Comparison of ENCODE assay signal across 39 cellular contexts in genomic region chr12:94338395-94338794, GRCh38.
"Had no signal": no experiment of that assay in that cellular context is flagged by ENCODE, and none has a peak within 500 bp of the region (broad histone marks: within the 10 kb centered on the region; RNA-seq: fewer than 3 reads in every experiment).

No MANE protein-coding gene starts in this region.

- ATAC-seq: activated naive CD4-positive, alpha-beta T cell treated with anti-CD3 and anti-CD28 coated beads, Interleukin-2, amount 50 U/mL, for 72 hours; activated naive CD8-positive, alpha-beta T cell treated with anti-CD3 and anti-CD28 coated beads, Interleukin-2, amount 50 U/mL, for 24 hours; activated T-cell treated with anti-CD3 and anti-CD28 coated beads, Interleukin-2, amount 50 U/mL, for 4 hours; activated T-cell treated with anti-CD3 and anti-CD28 coated beads, Interleukin-2, amount 50 U/mL, for 72 hours; activated T-helper 17 cell treated with anti-CD3 and anti-CD28 coated beads, Interleukin-2, amount 50 U/mL, for 72 hours; body of pancreas had no signal

- H3K27ac ChIP-seq: adrenal gland, ascending aorta, body of pancreas, brain microvascular endothelial cell, breast epithelium had no signal

- H3K9me3 Mint-ChIP-seq: activated naive CD4-positive, alpha-beta T cell treated with anti-CD3 and anti-CD28 coated beads for 36 hours; activated naive CD4-positive, alpha-beta T cell treated with anti-CD3 and anti-CD28 coated beads, Interleukin-2, amount 50 U/mL, for 24 hours; activated naive CD4-positive, alpha-beta T cell treated with anti-CD3 and anti-CD28 coated beads, Interleukin-2, amount 50 U/mL, for 72 hours; activated naive CD8-positive, alpha-beta T cell treated with anti-CD3 and anti-CD28 coated beads for 36 hours; activated naive CD8-positive, alpha-beta T cell treated with anti-CD3 and anti-CD28 coated beads, Interleukin-2, amount 50 U/mL, for 24 hours; activated T-cell treated with anti-CD3 and anti-CD28 coated beads, Interleukin-2, amount 50 U/mL, for 24 hours; activated T-cell treated with anti-CD3 and anti-CD28 coated beads, Interleukin-2, amount 50 U/mL, for 4 hours; activated T-cell treated with anti-CD3 and anti-CD28 coated beads, Interleukin-2, amount 50 U/mL, for 72 hours; activated T-helper 1 cell treated with anti-CD3 and anti-CD28 coated beads, Interleukin-12 subunit alpha, Interleukin-12 subunit beta, Interleukin-2, Interleukin-4 antibody, amounts not matched to agents 30 ng/mL and 10 ng/mL and 1 ng/mL, durations not matched to agents 14 hours and 24 hours and 36 hours; activated T-helper 17 cell treated with anti-CD3 and anti-CD28 coated beads, Interleukin-2, amount 50 U/mL, for 72 hours; brain; central memory CD8-positive, alpha-beta T cell had no signal

- H3K4me3 Mint-ChIP-seq: activated naive CD4-positive, alpha-beta T cell treated with anti-CD3 and anti-CD28 coated beads for 36 hours; activated naive CD4-positive, alpha-beta T cell treated with anti-CD3 and anti-CD28 coated beads, Interleukin-2, amount 10 ng/mL, durations not matched to agents 7 days and 5 days; activated naive CD4-positive, alpha-beta T cell treated with anti-CD3 and anti-CD28 coated beads, Interleukin-2, amount 50 U/mL, for 24 hours; activated naive CD8-positive, alpha-beta T cell; activated naive CD8-positive, alpha-beta T cell treated with anti-CD3 and anti-CD28 coated beads for 36 hours; activated naive CD8-positive, alpha-beta T cell treated with anti-CD3 and anti-CD28 coated beads, Interleukin-2, amount 10 ng/mL, durations not matched to agents 7 days and 5 days; activated naive CD8-positive, alpha-beta T cell treated with anti-CD3 and anti-CD28 coated beads, Interleukin-2, amount 50 U/mL, for 24 hours; activated T-cell treated with anti-CD3 and anti-CD28 coated beads, Interleukin-2, amount 50 U/mL, for 24 hours; activated T-cell treated with anti-CD3 and anti-CD28 coated beads, Interleukin-2, amount 50 U/mL, for 4 hours; activated T-cell treated with anti-CD3 and anti-CD28 coated beads, Interleukin-2, amount 50 U/mL, for 72 hours; activated T-helper 1 cell treated with anti-CD3 and anti-CD28 coated beads, Interleukin-12 subunit alpha, Interleukin-12 subunit beta, Interleukin-2, Interleukin-4 antibody, amounts not matched to agents 30 ng/mL and 10 ng/mL and 1 ng/mL, durations not matched to agents 14 hours and 24 hours and 36 hours; activated T-helper 17 cell treated with anti-CD3 and anti-CD28 coated beads, Interleukin-2, amount 50 U/mL, for 72 hours; brain; central memory CD8-positive, alpha-beta T cell had no signal

- FAIRE-seq: astrocyte, bronchial epithelial cell had no signal

- H3K4me1 ChIP-seq: adrenal gland, ascending aorta, body of pancreas, breast epithelium had no signal

- H3K27me3 ChIP-seq: adrenal gland, ascending aorta, body of pancreas, brain microvascular endothelial cell, breast epithelium had no signal

- H3K9me3 ChIP-seq: adrenal gland, ascending aorta, body of pancreas, breast epithelium had no signal

- H3K36me3 Mint-ChIP-seq: activated naive CD4-positive, alpha-beta T cell treated with anti-CD3 and anti-CD28 coated beads, Interleukin-2, amount 50 U/mL, for 72 hours had no signal

- H3K36me3 ChIP-seq: adrenal gland, ascending aorta, brain microvascular endothelial cell, breast epithelium had no signal

- DNase-seq: activated effector memory CD4-positive, alpha-beta T cell treated with anti-CD3 and anti-CD28 coated beads, Interleukin-2, amount 50 U/mL, for 16 hours; activated effector memory CD4-positive, alpha-beta T cell treated with Interleukin-2 at 50 U/mL for 16 hours; activated gamma-delta T cell; activated gamma-delta T cell treated with Interleukin-2 at 50 U/mL for 16 hours; activated naive CD4-positive, alpha-beta T cell; activated naive CD4-positive, alpha-beta T cell treated with anti-CD3 and anti-CD28 coated beads for 36 hours; activated naive CD4-positive, alpha-beta T cell treated with anti-CD3 and anti-CD28 coated beads, Interleukin-2, amount 10 ng/mL, durations not matched to agents 7 days and 5 days; activated naive CD4-positive, alpha-beta T cell treated with anti-CD3 and anti-CD28 coated beads, Interleukin-2, amount 50 U/mL, for 16 hours; activated naive CD4-positive, alpha-beta T cell treated with Interleukin-2 at 50 U/mL for 16 hours; activated naive CD8-positive, alpha-beta T cell treated with anti-CD3 and anti-CD28 coated beads for 36 hours; activated naive CD8-positive, alpha-beta T cell treated with anti-CD3 and anti-CD28 coated beads, Interleukin-2, amount 10 ng/mL, durations not matched to agents 7 days and 5 days; activated naive CD8-positive, alpha-beta T cell treated with anti-CD3 and anti-CD28 coated beads, Interleukin-2, amount 50 U/mL, for 24 hours; activated T-cell treated with anti-CD3 and anti-CD28 coated beads, Interleukin-2, amount 50 U/mL, for 1 hour; activated T-cell treated with anti-CD3 and anti-CD28 coated beads, Interleukin-2, amount 50 U/mL, for 24 hours; activated T-cell treated with anti-CD3 and anti-CD28 coated beads, Interleukin-2, amount 50 U/mL, for 4 hours; activated T-cell treated with anti-CD3 and anti-CD28 coated beads, Interleukin-2, amount 50 U/mL, for 48 hours; activated T-cell treated with anti-CD3 and anti-CD28 coated beads, Interleukin-2, amount 50 U/mL, for 72 hours; adrenal gland; amniotic stem cell; amygdala; anterior cingulate cortex; aorta; body of pancreas; brain microvascular endothelial cell; caudate nucleus; central memory CD4-positive, alpha-beta T cell; cerebellar nuclear complex had no signal

- H3K4me3 ChIP-seq: adrenal gland, ascending aorta, body of pancreas, breast epithelium had no signal

- H3K27ac Mint-ChIP-seq: activated naive CD4-positive, alpha-beta T cell treated with anti-CD3 and anti-CD28 coated beads for 36 hours; activated naive CD4-positive, alpha-beta T cell treated with anti-CD3 and anti-CD28 coated beads, Interleukin-2, amount 10 ng/mL, durations not matched to agents 7 days and 5 days; activated naive CD4-positive, alpha-beta T cell treated with anti-CD3 and anti-CD28 coated beads, Interleukin-2, amount 50 U/mL, for 24 hours; activated naive CD4-positive, alpha-beta T cell treated with anti-CD3 and anti-CD28 coated beads, Interleukin-2, amount 50 U/mL, for 72 hours; activated naive CD8-positive, alpha-beta T cell; activated naive CD8-positive, alpha-beta T cell treated with anti-CD3 and anti-CD28 coated beads for 36 hours; activated naive CD8-positive, alpha-beta T cell treated with anti-CD3 and anti-CD28 coated beads, Interleukin-2, amount 10 ng/mL, durations not matched to agents 7 days and 5 days; activated naive CD8-positive, alpha-beta T cell treated with anti-CD3 and anti-CD28 coated beads, Interleukin-2, amount 50 U/mL, for 24 hours; activated T-cell treated with anti-CD3 and anti-CD28 coated beads, Interleukin-2, amount 50 U/mL, for 24 hours; activated T-cell treated with anti-CD3 and anti-CD28 coated beads, Interleukin-2, amount 50 U/mL, for 72 hours; activated T-helper 1 cell treated with anti-CD3 and anti-CD28 coated beads, Interleukin-12 subunit alpha, Interleukin-12 subunit beta, Interleukin-2, Interleukin-4 antibody, amounts not matched to agents 30 ng/mL and 10 ng/mL and 1 ng/mL, durations not matched to agents 14 hours and 24 hours and 36 hours; activated T-helper 17 cell treated with anti-CD3 and anti-CD28 coated beads, Interleukin-2, amount 50 U/mL, for 72 hours; activated T-helper 2 cell treated with anti-CD3 and anti-CD28 coated beads, Interferon-gamma antibody, Interleukin-2, Interleukin-4, amounts not matched to agents 10 μg/mL and 5 μg/mL and 100 μg/mL, durations not matched to agents 14 hours and 24 hours and 36 hours; brain had no signal

- H3K4me1 Mint-ChIP-seq: activated naive CD4-positive, alpha-beta T cell treated with anti-CD3 and anti-CD28 coated beads, Interleukin-2, amount 10 ng/mL, durations not matched to agents 7 days and 5 days; activated naive CD8-positive, alpha-beta T cell treated with anti-CD3 and anti-CD28 coated beads for 36 hours; activated naive CD8-positive, alpha-beta T cell treated with anti-CD3 and anti-CD28 coated beads, Interleukin-2, amount 10 ng/mL, durations not matched to agents 7 days and 5 days; activated naive CD8-positive, alpha-beta T cell treated with anti-CD3 and anti-CD28 coated beads, Interleukin-2, amount 50 U/mL, for 24 hours; activated T-helper 17 cell treated with anti-CD3 and anti-CD28 coated beads, Interleukin-2, amount 50 U/mL, for 72 hours; central memory CD8-positive, alpha-beta T cell had no signal

- H3K27me3 Mint-ChIP-seq: activated naive CD4-positive, alpha-beta T cell treated with anti-CD3 and anti-CD28 coated beads, Interleukin-2, amount 10 ng/mL, durations not matched to agents 7 days and 5 days; activated naive CD4-positive, alpha-beta T cell treated with anti-CD3 and anti-CD28 coated beads, Interleukin-2, amount 50 U/mL, for 24 hours; activated naive CD8-positive, alpha-beta T cell; activated naive CD8-positive, alpha-beta T cell treated with anti-CD3 and anti-CD28 coated beads for 36 hours; activated naive CD8-positive, alpha-beta T cell treated with anti-CD3 and anti-CD28 coated beads, Interleukin-2, amount 10 ng/mL, durations not matched to agents 7 days and 5 days; activated naive CD8-positive, alpha-beta T cell treated with anti-CD3 and anti-CD28 coated beads, Interleukin-2, amount 50 U/mL, for 24 hours; activated T-cell treated with anti-CD3 and anti-CD28 coated beads, Interleukin-2, amount 50 U/mL, for 24 hours; activated T-helper 17 cell treated with anti-CD3 and anti-CD28 coated beads, Interleukin-2, amount 50 U/mL, for 72 hours; brain; central memory CD8-positive, alpha-beta T cell had no signal
